ENCODE assay signal across 8 cellular contexts in the genomic region with DNA sequence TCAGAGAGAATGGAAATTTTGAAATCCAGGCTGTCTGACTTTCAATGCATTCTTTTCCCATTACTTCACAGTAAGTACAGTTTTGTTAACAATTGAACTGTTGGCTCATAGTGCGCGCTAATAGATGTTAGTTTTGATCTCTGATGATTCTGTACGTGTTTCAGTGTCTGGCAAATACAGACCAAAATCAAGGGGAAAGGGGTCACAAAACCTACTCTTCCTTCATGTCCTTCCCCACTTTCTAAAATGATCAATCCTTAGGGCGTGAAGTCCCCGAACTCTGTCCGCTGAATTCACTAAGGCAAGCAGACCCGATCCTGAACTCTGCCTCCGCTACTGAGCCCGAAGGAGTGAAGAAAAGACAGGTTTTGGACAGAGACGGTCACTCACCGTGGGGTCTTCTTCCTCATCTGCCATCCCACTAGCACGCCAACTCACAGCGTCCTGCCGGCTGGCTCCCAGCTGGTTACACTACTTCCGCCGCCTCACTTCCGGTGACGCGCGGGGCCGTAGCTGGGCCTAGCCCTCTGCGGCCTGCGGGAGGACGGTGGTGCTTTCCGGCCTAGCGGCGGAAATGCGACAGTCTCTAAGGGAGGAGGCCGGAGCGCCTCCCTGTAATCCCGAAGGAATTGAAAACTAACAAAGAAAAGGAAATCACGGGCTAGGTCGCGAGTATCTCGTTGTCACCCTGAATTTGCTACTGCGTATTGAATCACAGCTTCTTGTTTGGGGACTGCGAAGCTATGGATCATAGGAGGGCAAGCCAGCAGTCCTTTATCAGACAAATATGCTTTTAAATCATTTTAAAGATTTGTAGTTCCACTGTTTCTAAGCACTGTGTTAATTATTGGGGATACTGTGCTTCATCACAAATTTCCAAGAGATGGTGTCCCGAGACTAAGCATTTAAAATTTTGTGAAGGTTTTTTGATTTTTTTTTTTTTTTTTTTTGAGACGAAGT. TPM values are rescaled to one million over a fixed set of nuclear protein-coding genes. Genes with fewer than 3 reads are reported as not detected.
DNase-seq lines count a peak whose midpoint lies in the region; ATAC-seq and TF ChIP-seq lines count a peak whose summit lies in the region.

A gene with protein sequence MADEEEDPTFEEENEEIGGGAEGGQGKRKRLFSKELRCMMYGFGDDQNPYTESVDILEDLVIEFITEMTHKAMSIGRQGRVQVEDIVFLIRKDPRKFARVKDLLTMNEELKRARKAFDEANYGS (minus strand): TSS at position 473 of the 960 bp plus-strand sequence. CDS start 56 bp downstream, at position 417.

- H3K4me1 Mint-ChIP-seq in activated T-helper 17 cell treated with anti-CD3 and anti-CD28 coated beads, Interleukin-2, amount 50 U/mL, for 72 hours, result peaks cover 4% of the 10 kb centered on the region
- peaks cover 8 to 29% (median 20%) of the 10 kb centered on the region in 4 donors for H3K4me1 Mint-ChIP-seq in naive thymus-derived CD8-positive, alpha-beta T cell

- in situ Hi-C loops in GM23248 (cut with MboI), result no loop called here

- peaks cover 20% of the 10 kb centered on the region for H3K4me1 ChIP-seq in GM23248 (ENCODE audit: insufficient read depth)
- no peaks in the 10 kb centered on the region for H3K4me1 ChIP-seq in fibroblast of lung (ENCODE audit: control insufficient read depth, extremely low read depth, insufficient read depth, low read length)

- H3K27ac Mint-ChIP-seq in activated T-helper 17 cell treated with anti-CD3 and anti-CD28 coated beads, Interleukin-2, amount 50 U/mL, for 72 hours, result peak within 1 kb of the TSS; percentile 99
- peak within 1 kb of the TSS; percentile 98 to 100 (median 99) for H3K27ac Mint-ChIP-seq in naive thymus-derived CD8-positive, alpha-beta T cell

- ATAC-seq in activated T-helper 17 cell treated with anti-CD3 and anti-CD28 coated beads, Interleukin-2, amount 50 U/mL, for 72 hours (replicated peaks), result peak; percentile 100
- ATAC-seq in naive thymus-derived CD8-positive, alpha-beta T cell, result peak; percentile 96 to 98

- H3K9me3 ChIP-seq in GM23248 (ENCODE audit: low read depth), result no peaks in the 10 kb centered on the region
- H3K9me3 ChIP-seq in fibroblast of lung (ENCODE audit: control insufficient read depth, insufficient read depth, low read depth, low read length), result no peaks in the 10 kb centered on the region

- H4K20me1 ChIP-seq in GM23248 (ENCODE audit: insufficient read depth) (no peaks in the 10 kb centered on the region; the same call in 1 of the 2 replicates), fibroblast of lung (ENCODE audit: control insufficient read depth, extremely low read depth, insufficient read depth, low read length) (no peaks in the 10 kb centered on the region)

- peak within 1 kb of the TSS; percentile 94 for H3K4me3 Mint-ChIP-seq in activated T-helper 17 cell treated with anti-CD3 and anti-CD28 coated beads, Interleukin-2, amount 50 U/mL, for 72 hours
- peak within 1 kb of the TSS; percentile 96 to 100 (median 98) for H3K4me3 Mint-ChIP-seq in naive thymus-derived CD8-positive, alpha-beta T cell

- CTCF ChIA-PET in RWPE1 (lab: Yijun Ruan, JAX), result interaction anchor here (0.7 to 0.9 kb wide), 2 partner anchors 48 to 102 kb away, joined by 3 to 4 read pairs; no protein-coding TSS in a partner anchor

- H3K36me3 ChIP-seq in GM23248 (ENCODE audit: low read depth) (no peaks in the 10 kb centered on the region), fibroblast of lung (ENCODE audit: control insufficient read depth, insufficient read depth, low read length) (no peaks in the 10 kb centered on the region)

- WGBS in GM23248 (ENCODE audit: low coverage in 1 of 2, low lambda C conversion rate in 2 of 2, missing lambda C conversion rate in 2 of 2), 2 experiments, result 5 to 6% methylated on average over 36 to 39 of the region's 39 CpGs

- H3K27ac ChIP-seq in GM23248 (peak within 1 kb of the TSS; percentile 98), RWPE1 (peak within 1 kb of the TSS; percentile 82), fibroblast of lung (ENCODE audit: insufficient read depth, low read length) (peak within 1 kb of the TSS; percentile 98)

- H3K27me3 ChIP-seq in GM23248 (replicated peaks; ENCODE audit: insufficient read depth) (no peaks in the 10 kb centered on the region), fibroblast of lung (ENCODE audit: control insufficient read depth, insufficient read depth, low read length) (no peaks in the 10 kb centered on the region)

- DNase-seq in EH (ENCODE audit: low read depth), result peak; percentile 97
- peak; percentile 99 for DNase-seq in GM23248
- peak; percentile 91 to 93 for DNase-seq in Kasumi-1 (lab: John Stamatoyannopoulos, UW)
- peak; percentile 91 for DNase-seq in RWPE1 (ENCODE audit: low spot score)
- DNase-seq in fibroblast of lung (ENCODE audit: low read depth in 2 of 2), result peak; percentile 95 to 98
- peak; percentile 74 to 93 (median 85) for DNase-seq in naive thymus-derived CD8-positive, alpha-beta T cell
- peak; percentile 73 to 86 (median 77) for DNase-seq in stimulated activated naive CD4-positive, alpha-beta T cell (lab: John Stamatoyannopoulos, UW)

- no peaks in the 10 kb centered on the region for H3K27me3 Mint-ChIP-seq in activated T-helper 17 cell treated with anti-CD3 and anti-CD28 coated beads, Interleukin-2, amount 50 U/mL, for 72 hours
- H3K27me3 Mint-ChIP-seq in naive thymus-derived CD8-positive, alpha-beta T cell, result no peaks in the 10 kb centered on the region

- H2AFZ ChIP-seq in GM23248, result peak within 1 kb of the TSS; percentile 93
- H2AFZ ChIP-seq in fibroblast of lung (ENCODE audit: low read length), result peak within 1 kb of the TSS; percentile 86

- H3K9me2 ChIP-seq in GM23248 (ENCODE audit: insufficient read depth), result no peaks in the 10 kb centered on the region

- no peaks in the 10 kb centered on the region for H3K9me3 Mint-ChIP-seq in activated T-helper 17 cell treated with anti-CD3 and anti-CD28 coated beads, Interleukin-2, amount 50 U/mL, for 72 hours
- no peaks in the 10 kb centered on the region for H3K9me3 Mint-ChIP-seq in naive thymus-derived CD8-positive, alpha-beta T cell

- peak within 1 kb of the TSS; percentile 98 for H3K9ac ChIP-seq in GM23248
- H3K9ac ChIP-seq in fibroblast of lung (ENCODE audit: insufficient read depth, low read length), result peak within 1 kb of the TSS; percentile 88

- H3K4me3 ChIP-seq in GM23248, result peak within 1 kb of the TSS; percentile 95
- H3K4me3 ChIP-seq in fibroblast of lung (replicated peaks in 1 of 4; ENCODE audit: control extremely low read depth in 1 of 4, insufficient read depth in 1 of 4, low read depth in 3 of 4, low read length in 4 of 4), result peak within 1 kb of the TSS; percentile 68 to 100 (median 92)

- TF ChIP-seq CTCF in RWPE1 (conservative IDR thresholded peaks at IDR 0.05; ENCODE audit: low read depth) (no peak), fibroblast of lung (conservative IDR thresholded peaks at IDR 0.05 in 1 of 2, IDR thresholded peaks at IDR 0.05 in 1 of 2; ENCODE audit: low read depth in 1 of 2, low read length in 2 of 2) (peak; percentile 18 to 32)

- peaks cover 26% of the 10 kb centered on the region for H3F3A ChIP-seq in GM23248 (ENCODE audit: insufficient read depth)

- POLR2A ChIA-PET in RWPE1 (lab: Yijun Ruan, JAX; ENCODE audit: low non-redundant PET), result interaction anchor here (0.6 kb wide), 3 partner anchors 12 to 121 kb away, joined by 3 to 5 read pairs (median 4); no protein-coding TSS in a partner anchor
- POLR2A ChIA-PET in naive thymus-derived CD8-positive, alpha-beta T cell (lab: Charles Lee), result interaction anchor here (0.7 to 3.9 kb wide), 13 partner anchors 14 to 1127 kb away, joined by 3 to 103 read pairs (median 4); a partner anchor contains a TSS

- peaks cover 47% of the 10 kb centered on the region for H3K79me2 ChIP-seq in GM23248 (ENCODE audit: insufficient read depth)
- peaks cover 40% of the 10 kb centered on the region for H3K79me2 ChIP-seq in fibroblast of lung (ENCODE audit: control insufficient read depth, insufficient read depth, low read length)

- peak within 1 kb of the TSS; percentile 98 for H3K4me2 ChIP-seq in GM23248 (ENCODE audit: unreplicated experiment)
- H3K4me2 ChIP-seq in fibroblast of lung (ENCODE audit: extremely low read depth, insufficient read depth, low read length), result peak within 1 kb of the TSS; percentile 86

- peaks cover 33% of the 10 kb centered on the region for H3K36me3 Mint-ChIP-seq in activated T-helper 17 cell treated with anti-CD3 and anti-CD28 coated beads, Interleukin-2, amount 50 U/mL, for 72 hours (ENCODE audit: low read depth)
- peaks cover 0 to 20% (median 2%) of the 10 kb centered on the region in 3 donors for H3K36me3 Mint-ChIP-seq in naive thymus-derived CD8-positive, alpha-beta T cell

RNA-seq across cellular contexts. Expression of the gene that starts here (rescaled TPM):
- 166 and 197 TPM in 2 replicates for total RNA-seq in GM23248 (2014; rRNA removed; shearing (Covaris generic))
- polyA plus RNA-seq in GM23248 (2016; fragmentation: Nextera tagmentation; extraction: Ambion mirVana) (93.2 and 97.9 TPM in 2 replicates), fibroblast of lung (85.7 and 98.7 TPM in 2 replicates)
- 10 to 100 TPM; 18.3 to 27.4 TPM for total RNA-seq in activated T-helper 17 cell treated with anti-CD3 and anti-CD28 coated beads, Interleukin-2, amount 50 U/mL, for 72 hours
- 59.1 and 66.6 TPM in 2 replicates for total RNA-seq in fibroblast of lung
- 87.9 and 88.8 TPM in 2 replicates for polyA plus RNA-seq in fibroblast of lung (2012)
- polyA minus RNA-seq in fibroblast of lung (ENCODE audit: low replicate concordance), result 0.67 and 1.1 TPM in 2 replicates
- total RNA-seq in naive thymus-derived CD8-positive, alpha-beta T cell, result 10 to 100 TPM; 10.8 to 11.6 TPM
- 1 to 10 TPM; 1.5 to 1.7 (median 1.7) TPM for polyA plus RNA-seq in naive thymus-derived CD8-positive, alpha-beta T cell

Comparison
In these comparisons a context has a peak if more than half of its experiments do, and no peak if none do; other contexts are left out.
1. Peak in every context shown above with its lines: DNase-seq, ATAC-seq, H3K4me3 ChIP-seq and H3K27ac ChIP-seq.
2. RNA of the gene that starts here (polyA plus RNA-seq): 93.2 to 97.9 TPM in GM23248 and 85.7 to 98.7 TPM in fibroblast of lung; 1.5 to 1.7 TPM in naive thymus-derived CD8-positive, alpha-beta T cell; every median in the first group is over 10 times any median in the second.